In genomic region chr7:36181668-36182067, GRCh38 we compare ENCODE assay signal across 21 cellular contexts. TPM values are rescaled to one million over a fixed set of nuclear protein-coding genes. Genes with fewer than 3 reads are reported as not detected.
DNase-seq lines count a peak whose midpoint lies in the region; ATAC-seq and TF ChIP-seq lines count a peak whose summit lies in the region.
"Had no signal": no experiment of that assay in that cellular context is flagged by ENCODE, and none has a peak within 500 bp of the region (broad histone marks: within the 10 kb centered on the region; RNA-seq: fewer than 3 reads in every experiment).

No MANE protein-coding gene starts in this region.

- H3K27me3 ChIP-seq in OCI-LY1 (ENCODE audit: insufficient read depth, low read length) (no peaks in the 10 kb centered on the region), neutrophil (no peaks in the 10 kb centered on the region), heart right ventricle (no peaks in the 10 kb centered on the region)
- H3K27me3 ChIP-seq: SJSA1 had no signal

- intact Hi-C loops in heart right ventricle (cut with DNase I), result no loop called here

- H3K4me2 ChIP-seq in OCI-LY1 (ENCODE audit: low read length), result peak overlapping the region; percentile 9; the same call in 1 of the 2 replicates

- H3K36me3 ChIP-seq in OCI-LY1 (ENCODE audit: insufficient read depth, low read length), result no peaks in the 10 kb centered on the region
- no peaks in the 10 kb centered on the region for H3K36me3 ChIP-seq in neutrophil
- H3K36me3 ChIP-seq in heart right ventricle, result no peaks in the 10 kb centered on the region
- H3K36me3 ChIP-seq: SJSA1 had no signal

- WGBS in heart right ventricle, 2 donors, result 81 to 90% methylated on average over 4 of the region's 4 CpGs

- ATAC-seq in heart right ventricle, result no peak
- ATAC-seq: CD8-positive, alpha-beta T cell; Right ventricle myocardium inferior had no signal

- H3F3A ChIP-seq in OCI-LY1 (ENCODE audit: insufficient read depth, low read length), result no peaks in the 10 kb centered on the region

- no peak overlapping the region; the same call in 1 of the 2 replicates for H3K9ac ChIP-seq in OCI-LY1 (ENCODE audit: low read length)

- no peaks in the 10 kb centered on the region for H3K79me2 ChIP-seq in OCI-LY1 (ENCODE audit: insufficient read depth, low read length)

- H3K4me3 ChIP-seq in OCI-LY1 (ENCODE audit: low read depth, low read length, poor library complexity, severe bottlenecking), result no peak overlapping the region
- H3K4me3 ChIP-seq in neutrophil (ENCODE audit: low read depth in 1 of 2, low read length in 1 of 2), result no peak overlapping the region
- H3K4me3 ChIP-seq in heart right ventricle, result no peak overlapping the region
- H3K4me3 ChIP-seq: SJSA1 had no signal

- H3K27ac ChIP-seq in OCI-LY1 (ENCODE audit: low read depth, low read length, poor library complexity, severe bottlenecking) (peak overlapping the region; percentile 12), neutrophil (peak overlapping the region; percentile 70), heart right ventricle (no peak overlapping the region)
- H3K27ac ChIP-seq: 22Rv1, SJSA1 had no signal

- H3K9me3 ChIP-seq in OCI-LY1 (ENCODE audit: low read length) (no peaks in the 10 kb centered on the region), neutrophil (no peaks in the 10 kb centered on the region), heart right ventricle (no peaks in the 10 kb centered on the region)
- H3K9me3 ChIP-seq: SJSA1 had no signal

- TF ChIP-seq CTCF in OCI-LY1 (IDR thresholded peaks at IDR 0.05; ENCODE audit: low read length) (no peak), neutrophil (IDR thresholded peaks at IDR 0.05) (no peak), heart right ventricle (IDR thresholded peaks at IDR 0.05) (no peak)

- no peak overlapping the region for H2AFZ ChIP-seq in OCI-LY1 (ENCODE audit: low read length)

- H4K20me1 ChIP-seq in OCI-LY1 (ENCODE audit: insufficient read depth, low read length), result no peaks in the 10 kb centered on the region

- DNase-seq in Ammon's horn (ENCODE audit: low spot score) (peak; percentile 35), NCI-H1694 treated with DMSO at 0.1 percent for 48 hours (lab: John Stamatoyannopoulos, UW) (peak; percentile 75), heart right ventricle (no peak), UCSD-AML1 (lab: John Stamatoyannopoulos, UW; ENCODE audit: unreplicated experiment) (no peak), NK-92 (lab: John Stamatoyannopoulos, UW; ENCODE audit: unreplicated experiment) (no peak)
- DNase-seq in stimulated activated CD4-positive, alpha-beta T cell treated with anti-CD3 and anti-CD28 coated beads, Interleukin-2, amount 100 ng/mL, for 48 hours, result no peak
- DNase-seq: C1 segment of cervical spinal cord; CD8-positive, alpha-beta T cell; DMS53; EL; GF-D8; MV-4-11; NCI-H1105 treated with DMSO at 0.1 percent for 48 hours; NCI-H2081 treated with DMSO at 0.1 percent for 48 hours; NCI-H82; OCI-M1 had no signal

- no peaks in the 10 kb centered on the region for H3K9me2 ChIP-seq in OCI-LY1 (ENCODE audit: low read depth, low read length)

- H3K4me1 ChIP-seq in OCI-LY1 (ENCODE audit: insufficient read depth, low read length, severe bottlenecking), result peaks cover 65% of the 10 kb centered on the region
- peaks cover 82 to 83% of the 10 kb centered on the region in 2 experiments for H3K4me1 ChIP-seq in neutrophil (ENCODE audit: control insufficient read depth in 1 of 2, insufficient read depth in 1 of 2, low read depth in 1 of 2, low read length in 1 of 2)
- H3K4me1 ChIP-seq in heart right ventricle, result peaks cover 0 to 32% (median 15%) of the 10 kb centered on the region in 9 donors

RNA-seq across cellular contexts. Expression of gene EEPD1, which starts 28.6 kb away (rescaled TPM):
- total RNA-seq in heart right ventricle, result 10 to 100 TPM in 2 of 10 donors, 1 to 10 TPM in 8; 6.1 to 14.7 (median 8.4) TPM
- polyA plus RNA-seq in heart right ventricle, result 10 to 100 TPM in 1 of 2 donors, 1 to 10 TPM in 1; 6.7 to 15.2 TPM

Comparison
In these comparisons a context has a peak if more than half of its experiments do, and no peak if none do; other contexts are left out.
1. DNase-seq: peak in Ammon's horn (single experiment) and NCI-H1694 treated with DMSO at 0.1 percent for 48 hours (single experiment); none in stimulated activated CD4-positive, alpha-beta T cell treated with anti-CD3 and anti-CD28 coated beads, Interleukin-2, amount 100 ng/mL, for 48 hours (0 of 2), heart right ventricle (0 of 2), UCSD-AML1 (single experiment) and NK-92 (single experiment).
2. H3K27ac ChIP-seq: peak in OCI-LY1 (single experiment) and neutrophil (single experiment); none in heart right ventricle (0 of 10).